In genomic region chr15:60611592-60612346, GRCh38 we compare ENCODE assay signal across 18 cellular contexts.
"Had no signal": no experiment of that assay in that cellular context is flagged by ENCODE, and none has a peak within 500 bp of the region (broad histone marks: within the 10 kb centered on the region; RNA-seq: fewer than 3 reads in every experiment).

No MANE protein-coding gene starts in this region.

- ATAC-seq: activated CD4-positive, CD25-positive, alpha-beta regulatory T cell treated with anti-CD3 and anti-CD28 coated beads, Interleukin-2, amount 50 U/mL, for 24 hours; effector memory CD8-positive, alpha-beta T cell; mucosa of descending colon; naive thymus-derived CD4-positive, alpha-beta T cell; stimulated activated naive B cell treated with anti-CD40 and anti-IgM and Interleukin-4, amounts not matched to agents 10 μg/mL and 1 μg/mL and 100 μg/mL, for 72 hours had no signal

- H3K27me3 ChIP-seq: ovary, tibial nerve, uterus had no signal

- H3K9me3 ChIP-seq: mucosa of descending colon, ovary, tibial nerve, uterus had no signal

- H3K36me3 ChIP-seq: ovary, tibial nerve, uterus had no signal

- H3K36me3 Mint-ChIP-seq: activated naive CD8-positive, alpha-beta T cell treated with anti-CD3 and anti-CD28 coated beads, Interleukin-2, amount 10 ng/mL, durations not matched to agents 7 days and 5 days; stimulated activated naive B cell treated with anti-CD40 and anti-IgM and Interleukin-4, amounts not matched to agents 10 μg/mL and 1 μg/mL and 100 μg/mL, for 72 hours had no signal

- H3K4me3 ChIP-seq: lung, mucosa of descending colon, ovary, tibial nerve, uterus had no signal

- DNase-seq: activated CD4-positive, alpha-beta T cell treated with anti-CD3 and anti-CD28 coated beads, Interleukin-2, amount 50 U/mL, for 1 hour; activated naive CD4-positive, alpha-beta T cell; activated naive CD8-positive, alpha-beta T cell treated with anti-CD3 and anti-CD28 coated beads, Interleukin-2, amount 10 ng/mL, durations not matched to agents 7 days and 5 days; activated T-cell treated with anti-CD3 and anti-CD28 coated beads for 4 hours; anterior cingulate cortex; effector memory CD8-positive, alpha-beta T cell; erythroblast; head of caudate nucleus; left cardiac atrium; mucosa of descending colon; naive thymus-derived CD4-positive, alpha-beta T cell; ovary; stimulated activated CD4-positive, alpha-beta T cell treated with anti-CD3 and anti-CD28 coated beads, Interleukin-2, amount 100 ng/mL, for 48 hours; stimulated activated naive B cell treated with anti-CD40 and anti-IgM and Interleukin-4, amounts not matched to agents 10 μg/mL and 1 μg/mL and 100 μg/mL, for 72 hours; uterus had no signal

- H3K4me1 ChIP-seq: tibial nerve, uterus had no signal

- H3K27ac Mint-ChIP-seq: activated naive CD8-positive, alpha-beta T cell treated with anti-CD3 and anti-CD28 coated beads, Interleukin-2, amount 10 ng/mL, durations not matched to agents 7 days and 5 days; effector memory CD8-positive, alpha-beta T cell; naive thymus-derived CD4-positive, alpha-beta T cell; stimulated activated naive B cell treated with anti-CD40 and anti-IgM and Interleukin-4, amounts not matched to agents 10 μg/mL and 1 μg/mL and 100 μg/mL, for 72 hours had no signal

- H3K9me3 Mint-ChIP-seq: activated naive CD8-positive, alpha-beta T cell treated with anti-CD3 and anti-CD28 coated beads, Interleukin-2, amount 10 ng/mL, durations not matched to agents 7 days and 5 days; effector memory CD8-positive, alpha-beta T cell; stimulated activated naive B cell treated with anti-CD40 and anti-IgM and Interleukin-4, amounts not matched to agents 10 μg/mL and 1 μg/mL and 100 μg/mL, for 72 hours had no signal

- H3K27ac ChIP-seq: ovary, uterus had no signal

- H3K4me1 Mint-ChIP-seq: stimulated activated naive B cell treated with anti-CD40 and anti-IgM and Interleukin-4, amounts not matched to agents 10 μg/mL and 1 μg/mL and 100 μg/mL, for 72 hours had no signal

- H3K4me3 Mint-ChIP-seq: activated naive CD8-positive, alpha-beta T cell treated with anti-CD3 and anti-CD28 coated beads, Interleukin-2, amount 10 ng/mL, durations not matched to agents 7 days and 5 days; effector memory CD8-positive, alpha-beta T cell; stimulated activated naive B cell treated with anti-CD40 and anti-IgM and Interleukin-4, amounts not matched to agents 10 μg/mL and 1 μg/mL and 100 μg/mL, for 72 hours had no signal
